ENCODE assay signal across 8 cellular contexts in genomic region chr14:91060472-91061308, GRCh38. TPM values are rescaled to one million over a fixed set of nuclear protein-coding genes. Genes with fewer than 3 reads are reported as not detected.
DNase-seq lines count a peak whose midpoint lies in the region; ATAC-seq and TF ChIP-seq lines count a peak whose summit lies in the region.

RPS6KA5 (minus strand) TSS chr14:91060641; CDS start chr14:91060434, 207 bp downstream.

- peak within 1 kb of the TSS; percentile 97 for H3K27ac ChIP-seq in left ventricle myocardium inferior (replicated peaks)
- H3K27ac ChIP-seq in urinary bladder (ENCODE audit: low read depth): peak within 1 kb of the TSS; percentile 94

- H3K27me3 Mint-ChIP-seq in T-helper 17 cell (no peaks in the 10 kb centered on the region), progenitor cell of endocrine pancreas (no peaks in the 10 kb centered on the region)

- peak; percentile 64 for TF ChIP-seq POLR2A in GM15510 (IDR thresholded peaks at IDR 0.05; ENCODE audit: borderline replicate concordance, extremely low read depth, insufficient read length)

- peak; percentile 84 for ATAC-seq in HG02885 (IDR thresholded peaks at IDR 0.05; ENCODE audit: poor library complexity, unreplicated experiment)
- ATAC-seq in T-helper 17 cell: peak; percentile 84

- H3K4me1 Mint-ChIP-seq in T-helper 17 cell: peaks cover 46% of the 10 kb centered on the region
- H3K4me1 Mint-ChIP-seq in progenitor cell of endocrine pancreas (ENCODE audit: low read depth): peaks cover 3% of the 10 kb centered on the region

- H3K27ac Mint-ChIP-seq in T-helper 17 cell (no peak within 1 kb of the TSS), progenitor cell of endocrine pancreas (peak within 1 kb of the TSS; percentile 83)

- no peaks in the 10 kb centered on the region for H3K27me3 ChIP-seq in left ventricle myocardium inferior (ENCODE audit: low read depth)

- TF ChIP-seq CTCF in left ventricle myocardium inferior (IDR thresholded peaks at IDR 0.05; ENCODE audit: borderline replicate concordance): peak; percentile 44
- TF ChIP-seq CTCF in progenitor cell of endocrine pancreas (IDR thresholded peaks at IDR 0.05; ENCODE audit: unreplicated experiment): no peak

- H3K9me3 Mint-ChIP-seq in progenitor cell of endocrine pancreas (ENCODE audit: low read depth): no peaks in the 10 kb centered on the region

- H3K9me3 ChIP-seq in T-helper 17 cell (ENCODE audit: control insufficient read depth, low read length, poor library complexity, severe bottlenecking) (no peaks in the 10 kb centered on the region), left ventricle myocardium inferior (replicated peaks) (no peaks in the 10 kb centered on the region)

- H3K36me3 ChIP-seq in left ventricle myocardium inferior (no peaks in the 10 kb centered on the region), urinary bladder (ENCODE audit: insufficient read depth) (no peaks in the 10 kb centered on the region)

- intact Hi-C loops in left ventricle myocardium inferior (cut with micrococcal nuclease): no loop called here

- peak within 1 kb of the TSS; percentile 92 for H3K4me3 ChIP-seq in left ventricle myocardium inferior
- peak within 1 kb of the TSS; percentile 84 for H3K4me3 ChIP-seq in urinary bladder (ENCODE audit: low read depth, low read length)

- H3K4me3 Mint-ChIP-seq in T-helper 17 cell (peak within 1 kb of the TSS; percentile 87), progenitor cell of endocrine pancreas (ENCODE audit: low read depth) (peak within 1 kb of the TSS; percentile 81)

- DNase-seq in NCI-H1694 treated with DMSO at 0.1 percent for 48 hours (lab: John Stamatoyannopoulos, UW): peak; percentile 100
- DNase-seq in T-helper 17 cell: peak; percentile 99 to 100 (median 99)
- peak; percentile 93 to 100 (median 100) for DNase-seq in amygdala (lab: John Stamatoyannopoulos, UW)
- DNase-seq in left ventricle myocardium inferior: peak; percentile 100
- DNase-seq in progenitor cell of endocrine pancreas (ENCODE audit: low spot score, unreplicated experiment): peak; percentile 99

- H3K4me1 ChIP-seq in left ventricle myocardium inferior (peaks cover 37% of the 10 kb centered on the region), urinary bladder (ENCODE audit: insufficient read depth) (no peaks in the 10 kb centered on the region)

- WGBS in urinary bladder: under 1% methylated on average over 69 of the region's 69 CpGs

- H3K36me3 Mint-ChIP-seq in T-helper 17 cell (ENCODE audit: low read depth): peaks cover under 1% of the 10 kb centered on the region
- H3K36me3 Mint-ChIP-seq in progenitor cell of endocrine pancreas (ENCODE audit: insufficient read depth): no peaks in the 10 kb centered on the region

RNA-seq across cellular contexts. Expression of gene RPS6KA5, which starts in this region (rescaled TPM):
- total RNA-seq in T-helper 17 cell (10 to 100 TPM; 35.4 to 42.0 TPM), left ventricle myocardium inferior (6.4 TPM), progenitor cell of endocrine pancreas (3.8 and 4.4 TPM in 2 replicates), urinary bladder (19.8 TPM)
- 13.4 TPM for polyA plus RNA-seq in urinary bladder

Comparison
In these comparisons a context has a peak if more than half of its experiments do, and no peak if none do; other contexts are left out.
1. Peak in every context shown above with its lines: DNase-seq, ATAC-seq, H3K4me3 ChIP-seq and H3K27ac ChIP-seq.